ENCODE assay signal across 1 cellular context in the genomic region with DNA sequence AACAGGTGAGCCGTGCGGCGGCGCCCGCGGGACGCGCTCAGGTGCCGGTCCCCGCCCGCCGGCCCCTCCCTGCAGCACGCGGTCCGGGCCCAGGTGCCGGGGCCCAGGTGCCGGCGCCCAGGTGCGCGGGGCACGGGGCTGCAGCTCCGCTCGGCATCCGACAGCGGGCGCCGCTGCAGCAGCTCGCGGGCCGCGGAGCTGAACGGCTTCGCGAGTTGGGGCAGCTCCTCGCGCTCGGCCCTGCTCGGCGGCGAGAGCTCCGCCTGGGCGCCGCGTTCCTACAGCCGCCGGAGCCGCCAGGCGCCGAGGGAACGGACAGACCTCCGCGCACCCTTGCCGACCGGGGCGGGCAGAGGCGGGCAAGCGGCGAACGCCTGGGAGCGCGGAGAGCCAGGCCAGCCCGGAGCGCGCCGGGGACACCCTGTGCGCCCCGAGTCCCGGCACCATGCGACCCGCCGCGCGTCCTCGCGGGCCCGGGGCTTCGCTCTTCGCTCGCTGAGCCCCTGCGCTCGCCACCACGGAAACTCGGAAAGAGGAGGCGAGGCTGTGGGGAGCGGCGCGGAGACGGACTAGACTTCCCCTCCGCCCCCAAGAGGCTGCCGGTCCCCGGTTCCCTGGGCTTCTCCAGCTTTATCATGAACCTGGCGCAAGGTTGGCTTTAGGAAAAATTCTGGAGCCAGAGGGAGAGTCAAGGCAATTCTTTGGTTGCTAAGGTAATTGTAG.
TF ChIP-seq lines count a peak whose summit lies in the region.

Gene RGS6, plus strand, starts transcription at position 201 of the 723 bp plus-strand sequence.

TF ChIP-seq in SK-N-SH, 30 proteins besides CTCF, POLR2A, EP300 and RAD21 (continued from another document):
- no peak for TF ChIP-seq REST (IDR thresholded peaks at IDR 0.05; ENCODE audit: low read depth, low read length)
- TF ChIP-seq, protein P1, sequence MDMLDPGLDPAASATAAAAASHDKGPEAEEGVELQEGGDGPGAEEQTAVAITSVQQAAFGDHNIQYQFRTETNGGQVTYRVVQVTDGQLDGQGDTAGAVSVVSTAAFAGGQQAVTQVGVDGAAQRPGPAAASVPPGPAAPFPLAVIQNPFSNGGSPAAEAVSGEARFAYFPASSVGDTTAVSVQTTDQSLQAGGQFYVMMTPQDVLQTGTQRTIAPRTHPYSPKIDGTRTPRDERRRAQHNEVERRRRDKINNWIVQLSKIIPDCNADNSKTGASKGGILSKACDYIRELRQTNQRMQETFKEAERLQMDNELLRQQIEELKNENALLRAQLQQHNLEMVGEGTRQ (IDR thresholded peaks at IDR 0.05; ENCODE audit: borderline replicate concordance, low read depth, low read length): no peak
- no peak for TF ChIP-seq POLR2AphosphoS5 (IDR thresholded peaks at IDR 0.05; ENCODE audit: low read depth, low read length)
- TF ChIP-seq NFIC (IDR thresholded peaks at IDR 0.05; ENCODE audit: borderline replicate concordance): no peak
- no peak for TF ChIP-seq RCOR1 (IDR thresholded peaks at IDR 0.05; ENCODE audit: low read length)
- TF ChIP-seq TCF12 (IDR thresholded peaks at IDR 0.05): no peak
- TF ChIP-seq MEF2A (IDR thresholded peaks at IDR 0.05; ENCODE audit: borderline replicate concordance, low read depth): no peak
- TF ChIP-seq YY1 (IDR thresholded peaks at IDR 0.05; ENCODE audit: low read depth): no peak
- no peak for TF ChIP-seq RFX5 (IDR thresholded peaks at IDR 0.05; ENCODE audit: low read length)
- TF ChIP-seq GATA2 (CRISPR knock-in tag; IDR thresholded peaks at IDR 0.05): no peak
TF ChIP-seq in SK-N-SH: peak in this region for 0.
